8 cellular contexts compared by ENCODE assay signal in genomic region chr2:9004338-9005204, GRCh38. TPM values are rescaled to one million over a fixed set of nuclear protein-coding genes. Genes with fewer than 3 reads are reported as not detected.
DNase-seq lines count a peak whose midpoint lies in the region; TF ChIP-seq lines count a peak whose summit lies in the region.

No MANE protein-coding gene starts in this region.

- peaks cover 11% of the 10 kb centered on the region for H3K27me3 Mint-ChIP-seq in activated T-cell treated with anti-CD3 and anti-CD28 coated beads, Interleukin-2, amount 50 U/mL, for 24 hours
- peaks cover 16% of the 10 kb centered on the region for H3K27me3 Mint-ChIP-seq in T-helper 2 cell treated with Interferon-gamma antibody and Interleukin-4, amounts not matched to agents 5 μg/mL and 100 μg/mL, for 36 hours (ENCODE audit: low read depth)

- H3K36me3 ChIP-seq in sigmoid colon = no peaks in the 10 kb centered on the region

- intact Hi-C loops in sigmoid colon (cut with DNase I) = no loop called here

- H3K4me3 ChIP-seq in foreskin fibroblast (ENCODE audit: low read depth in 1 of 2, low read length in 2 of 2) (peak overlapping the region; percentile 65 to 75), sigmoid colon (peak overlapping the region; percentile 57 to 85 (median 76))

- no peaks in the 10 kb centered on the region for H3K27me3 ChIP-seq in sigmoid colon

- H3K27ac ChIP-seq in sigmoid colon = peak overlapping the region; percentile 72 to 81 (median 80)

- H3K36me3 Mint-ChIP-seq in activated T-cell treated with anti-CD3 and anti-CD28 coated beads, Interleukin-2, amount 50 U/mL, for 24 hours (ENCODE audit: low read depth) = no peaks in the 10 kb centered on the region
- H3K36me3 Mint-ChIP-seq in T-helper 2 cell treated with Interferon-gamma antibody and Interleukin-4, amounts not matched to agents 5 μg/mL and 100 μg/mL, for 36 hours (ENCODE audit: low read depth) = no peaks in the 10 kb centered on the region

- no peak for TF ChIP-seq POLR2A in sigmoid colon (IDR thresholded peaks at IDR 0.05)

- no peak for TF ChIP-seq EP300 in sigmoid colon (IDR thresholded peaks at IDR 0.05)

- H3K4me1 ChIP-seq in sigmoid colon = peaks cover 0 to 17% (median 11%) of the 10 kb centered on the region in 4 donors

- TF ChIP-seq CTCF in foreskin fibroblast (IDR thresholded peaks at IDR 0.05; ENCODE audit: low read depth, low read length) (no peak), sigmoid colon (IDR thresholded peaks at IDR 0.05) (no peak)

- peaks cover 13% of the 10 kb centered on the region for H3K4me1 Mint-ChIP-seq in activated T-cell treated with anti-CD3 and anti-CD28 coated beads, Interleukin-2, amount 50 U/mL, for 24 hours (ENCODE audit: low read depth)
- peaks cover 10% of the 10 kb centered on the region for H3K4me1 Mint-ChIP-seq in T-helper 2 cell treated with Interferon-gamma antibody and Interleukin-4, amounts not matched to agents 5 μg/mL and 100 μg/mL, for 36 hours (ENCODE audit: low read depth)

- H3K27ac Mint-ChIP-seq in activated T-cell treated with anti-CD3 and anti-CD28 coated beads, Interleukin-2, amount 50 U/mL, for 24 hours = peak overlapping the region; percentile 44
- H3K27ac Mint-ChIP-seq in T-helper 2 cell treated with Interferon-gamma antibody and Interleukin-4, amounts not matched to agents 5 μg/mL and 100 μg/mL, for 36 hours = peak overlapping the region; percentile 35

- 25% methylated on average over 25 of the region's 25 CpGs for WGBS in sigmoid colon, 2 donors

- no peaks in the 10 kb centered on the region for H3K9me3 ChIP-seq in sigmoid colon

- DNase-seq in activated T-cell treated with anti-CD3 and anti-CD28 coated beads, Interleukin-2, amount 50 U/mL, for 24 hours = no peak
- DNase-seq in activated T-cell treated with anti-CD3 and anti-CD28 coated beads, Interleukin-2, amount 50 U/mL, for 48 hours = no peak
- no peak for DNase-seq in T-helper 2 cell treated with Interferon-gamma antibody and Interleukin-4, amounts not matched to agents 5 μg/mL and 100 μg/mL, for 36 hours (ENCODE audit: low spot score)
- DNase-seq in foreskin fibroblast (peak; percentile 12 to 29), sigmoid colon (no peak), iPS-NIHi7 (ENCODE audit: extremely low spot score) (no peak), NCI-H345 treated with DMSO at 0.1 percent for 48 hours (lab: John Stamatoyannopoulos, UW; ENCODE audit: unreplicated experiment) (no peak), GM03348 (ENCODE audit: low spot score) (no peak)

- H3K4me3 Mint-ChIP-seq in activated T-cell treated with anti-CD3 and anti-CD28 coated beads, Interleukin-2, amount 50 U/mL, for 24 hours = peak overlapping the region; percentile 64
- peak overlapping the region; percentile 75 for H3K4me3 Mint-ChIP-seq in T-helper 2 cell treated with Interferon-gamma antibody and Interleukin-4, amounts not matched to agents 5 μg/mL and 100 μg/mL, for 36 hours

- no peaks in the 10 kb centered on the region for H3K9me3 Mint-ChIP-seq in activated T-cell treated with anti-CD3 and anti-CD28 coated beads, Interleukin-2, amount 50 U/mL, for 24 hours
- H3K9me3 Mint-ChIP-seq in T-helper 2 cell treated with Interferon-gamma antibody and Interleukin-4, amounts not matched to agents 5 μg/mL and 100 μg/mL, for 36 hours = no peaks in the 10 kb centered on the region

RNA-seq across cellular contexts. Expression of gene MBOAT2, which starts 1.1 kb away (rescaled TPM):
- 10 to 100 TPM; 15.3 to 43.5 (median 16.5) TPM for total RNA-seq in sigmoid colon
- polyA plus RNA-seq in sigmoid colon = 10 to 100 TPM in 2 of 3 donors, 1 to 10 TPM in 1; 8.4 to 14.9 (median 12.9) TPM

Comparison
In these comparisons a context has a peak if more than half of its experiments do, and no peak if none do; other contexts are left out.
1. DNase-seq: peak in foreskin fibroblast (2 of 2); none in activated T-cell treated with anti-CD3 and anti-CD28 coated beads, Interleukin-2, amount 50 U/mL, for 24 hours (single experiment), activated T-cell treated with anti-CD3 and anti-CD28 coated beads, Interleukin-2, amount 50 U/mL, for 48 hours (0 of 2), T-helper 2 cell treated with Interferon-gamma antibody and Interleukin-4, amounts not matched to agents 5 μg/mL and 100 μg/mL, for 36 hours (single experiment), sigmoid colon (single experiment), iPS-NIHi7 (single experiment), NCI-H345 treated with DMSO at 0.1 percent for 48 hours (single experiment) and GM03348 (single experiment).